15 cellular contexts compared by ENCODE assay signal in genomic region chr2:44825702-44826101, GRCh38.
DNase-seq lines count a peak whose midpoint lies in the region; ATAC-seq, FAIRE-seq and TF ChIP-seq lines count a peak whose summit lies in the region.
"Had no signal": no experiment of that assay in that cellular context is flagged by ENCODE, and none has a peak within 500 bp of the region (broad histone marks: within the 10 kb centered on the region; RNA-seq: fewer than 3 reads in every experiment).

No MANE protein-coding gene starts in this region.

- no peaks in the 10 kb centered on the region for H3K27me3 ChIP-seq in mucosa of rectum (ENCODE audit: control insufficient read depth in 2 of 2, insufficient read depth in 2 of 2, low read length in 2 of 2)
- H3K27me3 ChIP-seq: cardiac muscle cell had no signal

- no TSS peak for BruUV-seq in MCF 10A (replicated peaks; lab: Mats Ljungman, UMichigan)

- DNase-seq in NCI-H1105 (lab: John Stamatoyannopoulos, UW) (peak; percentile 23), H54 (ENCODE audit: insufficient read length, low spot score) (no peak), MCF 10A (ENCODE audit: unreplicated experiment) (no peak)
- DNase-seq: activated CD8-positive, alpha-beta memory T cell treated with anti-CD3 and anti-CD28 coated beads, Interleukin-2, amount 10 ng/mL, durations not matched to agents 7 days and 5 days; CD8-positive, alpha-beta memory T cell; hippocampal formation; occipital lobe had no signal

- no peaks in the 10 kb centered on the region for H3K9me3 ChIP-seq in mucosa of rectum (ENCODE audit: control insufficient read depth in 2 of 2, low read length in 2 of 2)
- H3K9me3 ChIP-seq: tibial nerve had no signal

- H3K9me3 Mint-ChIP-seq in MCF 10A (ENCODE audit: unreplicated experiment), result no peaks in the 10 kb centered on the region
- H3K9me3 Mint-ChIP-seq: activated naive CD4-positive, alpha-beta T cell treated with anti-CD3 and anti-CD28 coated beads, Interleukin-2, amount 50 U/mL, for 72 hours; CD8-positive, alpha-beta memory T cell had no signal

- no peak overlapping the region for H3K4me3 Mint-ChIP-seq in MCF 10A (ENCODE audit: unreplicated experiment)
- H3K4me3 Mint-ChIP-seq: activated CD8-positive, alpha-beta memory T cell treated with anti-CD3 and anti-CD28 coated beads, Interleukin-2, amount 10 ng/mL, durations not matched to agents 7 days and 5 days; CD8-positive, alpha-beta memory T cell had no signal

- POLR2A ChIA-PET in MCF 10A (lab: Yijun Ruan, JAX), result interaction anchor here (0.7 kb wide), 1 partner anchor 148 kb away, joined by 4 read pairs; no protein-coding TSS in a partner anchor

- no peaks in the 10 kb centered on the region for H3K27me3 Mint-ChIP-seq in MCF 10A (ENCODE audit: insufficient read depth, unreplicated experiment)

- peak overlapping the region; percentile 80 to 84 for H3K27ac ChIP-seq in mucosa of rectum (ENCODE audit: low read depth in 2 of 2, low read length in 2 of 2)
- H3K27ac ChIP-seq: cardiac muscle cell, tibial nerve had no signal

- no peaks in the 10 kb centered on the region for H3K36me3 ChIP-seq in mucosa of rectum (ENCODE audit: control insufficient read depth in 2 of 2, insufficient read depth in 2 of 2, low read length in 2 of 2)
- H3K36me3 ChIP-seq: cardiac muscle cell, tibial nerve had no signal

- TF ChIP-seq CTCF in MCF 10A (IDR thresholded peaks at IDR 0.05; ENCODE audit: unreplicated experiment), result no peak

- ATAC-seq in GM18867 (IDR thresholded peaks at IDR 0.05; ENCODE audit: unreplicated experiment) (peak; percentile 75), GM21786 (IDR thresholded peaks at IDR 0.05; ENCODE audit: unreplicated experiment) (peak; percentile 87), GM19023 (IDR thresholded peaks at IDR 0.05; ENCODE audit: unreplicated experiment) (no peak)
- ATAC-seq: activated CD8-positive, alpha-beta memory T cell treated with anti-CD3 and anti-CD28 coated beads, Interleukin-2, amount 10 ng/mL, durations not matched to agents 7 days and 5 days; activated naive CD4-positive, alpha-beta T cell treated with anti-CD3 and anti-CD28 coated beads, Interleukin-2, amount 50 U/mL, for 72 hours had no signal

- peaks cover 10 to 12% of the 10 kb centered on the region in 2 donors for H3K4me1 ChIP-seq in mucosa of rectum (ENCODE audit: control insufficient read depth in 2 of 2, insufficient read depth in 2 of 2, low read length in 2 of 2)
- H3K4me1 ChIP-seq: tibial nerve had no signal

- no peak for FAIRE-seq in H54 (lab: Jason Lieb, UNC)
- FAIRE-seq: TTC549 had no signal

- H3K4me1 Mint-ChIP-seq in MCF 10A (ENCODE audit: insufficient read depth, unreplicated experiment), result no peaks in the 10 kb centered on the region
- H3K4me1 Mint-ChIP-seq: CD8-positive, alpha-beta memory T cell had no signal

- H3K4me3 ChIP-seq in mucosa of rectum (ENCODE audit: low read length in 2 of 2), result no peak overlapping the region
- H3K4me3 ChIP-seq: cardiac muscle cell, tibial nerve had no signal

- TF ChIP-seq POLR2A in H54 (IDR thresholded peaks at IDR 0.05; ENCODE audit: low read depth, low read length), result no peak

- CTCF ChIA-PET in MCF 10A (lab: Yijun Ruan, JAX), result no interaction called here

- peak overlapping the region in 1 of 2 donors; percentile 17 for H3K9ac ChIP-seq in mucosa of rectum (ENCODE audit: low read depth in 1 of 2, low read length in 2 of 2)

- intact Hi-C loops in MCF 10A (cut with micrococcal nuclease), result no loop called here

- no peak overlapping the region for H3K27ac Mint-ChIP-seq in MCF 10A (ENCODE audit: low read depth, unreplicated experiment)
- H3K27ac Mint-ChIP-seq: activated CD8-positive, alpha-beta memory T cell treated with anti-CD3 and anti-CD28 coated beads, Interleukin-2, amount 10 ng/mL, durations not matched to agents 7 days and 5 days; activated naive CD4-positive, alpha-beta T cell treated with anti-CD3 and anti-CD28 coated beads, Interleukin-2, amount 50 U/mL, for 72 hours had no signal

- no peaks in the 10 kb centered on the region for H3K36me3 Mint-ChIP-seq in MCF 10A (ENCODE audit: insufficient read depth, unreplicated experiment)
- H3K36me3 Mint-ChIP-seq: activated CD8-positive, alpha-beta memory T cell treated with anti-CD3 and anti-CD28 coated beads, Interleukin-2, amount 10 ng/mL, durations not matched to agents 7 days and 5 days; activated naive CD4-positive, alpha-beta T cell treated with anti-CD3 and anti-CD28 coated beads, Interleukin-2, amount 50 U/mL, for 72 hours; CD8-positive, alpha-beta memory T cell had no signal
